ENCODE assay signal across 8 cellular contexts in genomic region chr3:184260571-184261269, GRCh38. TPM values are rescaled to one million over a fixed set of nuclear protein-coding genes. Genes with fewer than 3 reads are reported as not detected.
DNase-seq lines count a peak whose midpoint lies in the region; ATAC-seq, FAIRE-seq and TF ChIP-seq lines count a peak whose summit lies in the region.

No MANE protein-coding gene starts in this region.

- H4K20me1 ChIP-seq in endothelial cell of umbilical vein (replicated peaks; ENCODE audit: control insufficient read depth, extremely low read depth, insufficient read depth, low read length) = no peaks in the 10 kb centered on the region

- H3K4me3 ChIP-seq in RWPE2 (ENCODE audit: severe bottlenecking) (peak overlapping the region; percentile 42), endothelial cell of umbilical vein (replicated peaks in 1 of 3; ENCODE audit: insufficient read depth in 1 of 3, low read depth in 1 of 3, low read length in 3 of 3) (peak overlapping the region in 1 of 3 experiments; percentile 18), gastrocnemius medialis (peak overlapping the region in 3 of 4 donors; percentile 38 to 54 (median 41))

- TF ChIP-seq POLR2A in endothelial cell of umbilical vein (IDR thresholded peaks at IDR 0.05; ENCODE audit: low read depth, low read length) (no peak), gastrocnemius medialis (IDR thresholded peaks at IDR 0.05) (no peak)

- H3K27me3 ChIP-seq in RWPE2 (ENCODE audit: insufficient read depth, poor library complexity, severe bottlenecking) (peaks cover 23% of the 10 kb centered on the region), endothelial cell of umbilical vein (ENCODE audit: control insufficient read depth in 2 of 2, insufficient read depth in 2 of 2, low read length in 2 of 2) (peaks cover 26 to 36% of the 10 kb centered on the region in 2 experiments), gastrocnemius medialis (peaks cover 36 to 70% (median 51%) of the 10 kb centered on the region in 3 donors)

- intact Hi-C loops in endothelial cell of umbilical vein (cut with micrococcal nuclease) (loop anchor here (1.0 kb wide), 1 partner anchor 20 kb away; no protein-coding TSS in a partner anchor), gastrocnemius medialis (cut with DNase I; ENCODE audit: low total_unique reads) (no loop called here)

- CTCF ChIA-PET in endothelial cell of umbilical vein (lab: Charles Lee) = interaction anchor here (0.8 to 3.4 kb wide), 7 partner anchors 9 to 125 kb away, joined by 3 to 16 read pairs (median 5); partner anchors contain the start of genes EEF1AKMT4 and EIF2B5

- dilution Hi-C loops in endothelial cell of umbilical vein (cut with MboI; ENCODE audit: extremely low pct_ligation_motif_present, low sequenced_read_pairs) = no loop called here

- TF ChIP-seq CTCF in RWPE2 (IDR thresholded peaks at IDR 0.05; ENCODE audit: poor library complexity, severe bottlenecking) (no peak), endothelial cell of umbilical vein (IDR thresholded peaks at IDR 0.05; ENCODE audit: extremely low read depth in 1 of 2, insufficient read depth in 1 of 2, low read depth in 1 of 2, low read length in 2 of 2) (no peak), gastrocnemius medialis (IDR thresholded peaks at IDR 0.05 in 4 of 5, conservative IDR thresholded peaks at IDR 0.05 in 1 of 5) (no peak)

- H3K27ac ChIP-seq in RWPE2 (ENCODE audit: poor library complexity, severe bottlenecking) (no peak overlapping the region), endothelial cell of umbilical vein (ENCODE audit: insufficient read depth, low read depth, low read length) (no peak overlapping the region), gastrocnemius medialis (no peak overlapping the region)

- no peak overlapping the region for H3K9ac ChIP-seq in endothelial cell of umbilical vein (replicated peaks; ENCODE audit: extremely low read depth, insufficient read depth, low read length)

- H3K79me2 ChIP-seq in endothelial cell of umbilical vein (ENCODE audit: control insufficient read depth, insufficient read depth, low read length) = no peaks in the 10 kb centered on the region

- no peaks in the 10 kb centered on the region for H3K9me3 ChIP-seq in RWPE2 (ENCODE audit: severe bottlenecking)
- no peaks in the 10 kb centered on the region for H3K9me3 ChIP-seq in endothelial cell of umbilical vein (replicated peaks; ENCODE audit: control insufficient read depth, insufficient read depth, low read length)
- no peaks in the 10 kb centered on the region for H3K9me3 ChIP-seq in gastrocnemius medialis

- H2AFZ ChIP-seq in endothelial cell of umbilical vein (ENCODE audit: low read depth, low read length) = no peak overlapping the region

- H3K9me1 ChIP-seq in endothelial cell of umbilical vein (replicated peaks; ENCODE audit: control insufficient read depth, extremely low read depth, insufficient read depth, low read length) = no peaks in the 10 kb centered on the region

- BruUV-seq in endothelial cell of umbilical vein (replicated peaks; lab: Mats Ljungman, UMichigan) = no TSS peak

- H3K4me2 ChIP-seq in endothelial cell of umbilical vein (ENCODE audit: insufficient read depth, low read length) = peak overlapping the region; percentile 32

- peak; percentile 34 for DNase-seq in NCI-H748 (lab: John Stamatoyannopoulos, UW; ENCODE audit: unreplicated experiment)
- no peak for DNase-seq in NCI-H748 treated with DMSO at 0.1 percent for 48 hours (lab: John Stamatoyannopoulos, UW)
- DNase-seq in RWPE2 (ENCODE audit: low spot score) = no peak
- no peak for DNase-seq in endothelial cell of umbilical vein (ENCODE audit: low read depth, low spot score)
- DNase-seq in gastrocnemius medialis = no peak
- no peak for DNase-seq in pons (ENCODE audit: low spot score)
- no peak for DNase-seq in superior temporal gyrus (ENCODE audit: extremely low spot score)

- POLR2A ChIA-PET in endothelial cell of umbilical vein (lab: Charles Lee) = no interaction called here

- H3K36me3 ChIP-seq in RWPE2 (ENCODE audit: low read depth) (no peaks in the 10 kb centered on the region), endothelial cell of umbilical vein (ENCODE audit: control insufficient read depth in 2 of 2, extremely low read depth in 1 of 2, insufficient read depth in 2 of 2, low read length in 2 of 2) (no peaks in the 10 kb centered on the region), gastrocnemius medialis (peaks cover 0 to 7% of the 10 kb centered on the region in 2 donors)

- no peak for FAIRE-seq in endothelial cell of umbilical vein (lab: Jason Lieb, UNC)

- no peaks in the 10 kb centered on the region for H3K4me1 ChIP-seq in RWPE2 (ENCODE audit: insufficient read depth, poor library complexity, severe bottlenecking)
- H3K4me1 ChIP-seq in endothelial cell of umbilical vein (ENCODE audit: control insufficient read depth, extremely low read depth, insufficient read depth, low read length) = peaks cover 13% of the 10 kb centered on the region
- H3K4me1 ChIP-seq in gastrocnemius medialis = peaks cover 10 to 14% of the 10 kb centered on the region in 2 donors

- no peak for ATAC-seq in RWPE2 (ENCODE audit: low read depth)
- ATAC-seq in gastrocnemius medialis = no peak
- no peak for ATAC-seq in GM18511 (IDR thresholded peaks at IDR 0.05; ENCODE audit: unreplicated experiment)

- in situ Hi-C loops in gastrocnemius medialis (cut with MboI; ENCODE audit: low sequenced_read_pairs in 4 of 4) = loop anchor here in 1 of 4 donors (25.0 kb wide), 1 partner anchor 373 kb away; the partner anchor contains the start of gene PARL

TF ChIP-seq in endothelial cell of umbilical vein, 7 proteins besides CTCF, POLR2A, EP300 and RAD21:
- TF ChIP-seq MAX (IDR thresholded peaks at IDR 0.05; ENCODE audit: insufficient read depth, insufficient read length) (no peak), GATA2 (IDR thresholded peaks at IDR 0.05; ENCODE audit: insufficient read depth, insufficient read length, low read depth, low read length) (no peak), EZH2 (IDR thresholded peaks at IDR 0.05; ENCODE audit: borderline replicate concordance, low read depth, low read length, severe bottlenecking) (peak; percentile 99)

RNA-seq across cellular contexts. Expression of gene CAMK2N2, which starts 0.6 kb away (rescaled TPM):
- total RNA-seq in endothelial cell of umbilical vein (not detected in 2 replicates), gastrocnemius medialis (not detected)
- polyA plus RNA-seq in endothelial cell of umbilical vein = 0.11 TPM in 1 of 2 replicates, not detected in the other
- 0.06 and 0.07 TPM in 2 replicates for polyA plus RNA-seq in endothelial cell of umbilical vein (2011; cell fraction: cytosol; rRNA removed)
- not detected in 2 replicates for polyA plus RNA-seq in endothelial cell of umbilical vein (2011; cell fraction: nucleus; rRNA removed)
- not detected in 2 replicates for polyA plus RNA-seq in endothelial cell of umbilical vein (2012)
- polyA minus RNA-seq in endothelial cell of umbilical vein = 0.19 TPM in 1 of 2 replicates, not detected in the other
- 5.5 TPM for polyA minus RNA-seq in endothelial cell of umbilical vein (2011; cell fraction: cytosol; rRNA and poly(A)+ RNA removed)
- polyA minus RNA-seq in endothelial cell of umbilical vein (2011; cell fraction: nucleus; rRNA and poly(A)+ RNA removed) = not detected in 2 replicates

RNA-seq across cellular contexts. Expression of gene EEF1AKMT4, which starts 11.2 kb away (rescaled TPM):
- total RNA-seq in endothelial cell of umbilical vein = 3.3 and 3.4 TPM in 2 replicates
- 8.0 and 9.8 TPM in 2 replicates for polyA plus RNA-seq in endothelial cell of umbilical vein
- polyA plus RNA-seq in endothelial cell of umbilical vein (2011; cell fraction: cytosol; rRNA removed) = 6.4 and 7.0 TPM in 2 replicates
- polyA plus RNA-seq in endothelial cell of umbilical vein (2011; cell fraction: nucleus; rRNA removed) = 2.3 TPM in 2 replicates
- 4.0 and 4.9 TPM in 2 replicates for polyA plus RNA-seq in endothelial cell of umbilical vein (2012)
- 7.3 and 7.5 TPM in 2 replicates for polyA minus RNA-seq in endothelial cell of umbilical vein
- polyA minus RNA-seq in endothelial cell of umbilical vein (2011; cell fraction: cytosol; rRNA and poly(A)+ RNA removed) = 20.9 TPM
- 1.4 and 1.5 TPM in 2 replicates for polyA minus RNA-seq in endothelial cell of umbilical vein (2011; cell fraction: nucleus; rRNA and poly(A)+ RNA removed)
- 10 to 100 TPM in 2 of 4 donors, 1 to 10 TPM in 2; 5.7 to 14.6 (median 8.5) TPM for total RNA-seq in gastrocnemius medialis

RNA-seq across cellular contexts. Expression of gene ALG3, which starts 12.0 kb away (rescaled TPM):
- total RNA-seq in endothelial cell of umbilical vein (37.7 and 42.9 TPM in 2 replicates), gastrocnemius medialis (10 to 100 TPM; 35.0 to 58.1 (median 50.1) TPM)
- polyA plus RNA-seq in endothelial cell of umbilical vein = 99.9 and 102 TPM in 2 replicates
- 39.2 and 44.1 TPM in 2 replicates for polyA plus RNA-seq in endothelial cell of umbilical vein (2011; cell fraction: cytosol; rRNA removed)
- polyA plus RNA-seq in endothelial cell of umbilical vein (2011; cell fraction: nucleus; rRNA removed) = 45.4 and 49.9 TPM in 2 replicates
- polyA plus RNA-seq in endothelial cell of umbilical vein (2012) = 32.7 and 35.5 TPM in 2 replicates
- 126 and 132 TPM in 2 replicates for polyA minus RNA-seq in endothelial cell of umbilical vein
- 129 TPM for polyA minus RNA-seq in endothelial cell of umbilical vein (2011; cell fraction: cytosol; rRNA and poly(A)+ RNA removed)
- 38.5 and 50.1 TPM in 2 replicates for polyA minus RNA-seq in endothelial cell of umbilical vein (2011; cell fraction: nucleus; rRNA and poly(A)+ RNA removed)

RNA-seq across cellular contexts. Expression of gene ECE2, which starts 15.1 kb away (rescaled TPM):
- not detected in 2 replicates for total RNA-seq in endothelial cell of umbilical vein
- not detected in 2 replicates for polyA plus RNA-seq in endothelial cell of umbilical vein
- polyA plus RNA-seq in endothelial cell of umbilical vein (2011; cell fraction: cytosol; rRNA removed) = not detected in 2 replicates
- polyA plus RNA-seq in endothelial cell of umbilical vein (2011; cell fraction: nucleus; rRNA removed) = not detected in 2 replicates
- not detected in 2 replicates for polyA plus RNA-seq in endothelial cell of umbilical vein (2012)
- polyA minus RNA-seq in endothelial cell of umbilical vein = not detected in 2 replicates
- not detected for polyA minus RNA-seq in endothelial cell of umbilical vein (2011; cell fraction: cytosol; rRNA and poly(A)+ RNA removed)
- polyA minus RNA-seq in endothelial cell of umbilical vein (2011; cell fraction: nucleus; rRNA and poly(A)+ RNA removed) = not detected in 2 replicates
- total RNA-seq in gastrocnemius medialis = not detected

RNA-seq across cellular contexts. Expression of gene VWA5B2, which starts 31.3 kb away (rescaled TPM):
- total RNA-seq in endothelial cell of umbilical vein (not detected in 2 replicates), gastrocnemius medialis (not detected)
- polyA plus RNA-seq in endothelial cell of umbilical vein = 0.03 TPM in 1 of 2 replicates, not detected in the other
- not detected in 2 replicates for polyA plus RNA-seq in endothelial cell of umbilical vein (2011; cell fraction: cytosol; rRNA removed)
- 0.31 TPM in 1 of 2 replicates, not detected in the other for polyA plus RNA-seq in endothelial cell of umbilical vein (2011; cell fraction: nucleus; rRNA removed)
- polyA plus RNA-seq in endothelial cell of umbilical vein (2012) = not detected in 2 replicates
- polyA minus RNA-seq in endothelial cell of umbilical vein = not detected in 2 replicates
- polyA minus RNA-seq in endothelial cell of umbilical vein (2011; cell fraction: cytosol; rRNA and poly(A)+ RNA removed) = not detected
- not detected in 2 replicates for polyA minus RNA-seq in endothelial cell of umbilical vein (2011; cell fraction: nucleus; rRNA and poly(A)+ RNA removed)
